15 cellular contexts compared by ENCODE assay signal in genomic region chr2:199261936-199262335, GRCh38.
DNase-seq lines count a peak whose midpoint lies in the region; ATAC-seq, FAIRE-seq and TF ChIP-seq lines count a peak whose summit lies in the region.
"Had no signal": no experiment of that assay in that cellular context is flagged by ENCODE, and none has a peak within 500 bp of the region (broad histone marks: within the 10 kb centered on the region; RNA-seq: fewer than 3 reads in every experiment).

No MANE protein-coding gene starts in this region.

- no peak for TF ChIP-seq POLR2A in H1 (IDR thresholded peaks at IDR 0.05; ENCODE audit: control extremely low read depth in 1 of 2, low read depth in 2 of 2, low read length in 2 of 2)

- H3K23me2 ChIP-seq in H1 (ENCODE audit: low read depth, low read length): no peaks in the 10 kb centered on the region

- no peak overlapping the region for H2BK15ac ChIP-seq in H1 (ENCODE audit: low read length)

- ATAC-seq in GM21619 (IDR thresholded peaks at IDR 0.05; ENCODE audit: unreplicated experiment): no peak
- ATAC-seq: CD8-positive, alpha-beta T cell; GM12878 had no signal

- CTCF ChIA-PET in H1 (lab: Charles Lee; ENCODE audit: partially characterized antibody): interaction anchor here (0.8 to 1.0 kb wide), 2 partner anchors 10 to 39 kb away, joined by 3 to 4 read pairs; no protein-coding TSS in a partner anchor

- TF ChIP-seq CTCF in H1 (IDR thresholded peaks at IDR 0.05; ENCODE audit: control extremely low read depth in 1 of 3, insufficient read depth in 1 of 3, low read depth in 1 of 3, low read length in 3 of 3): no peak
- no peak for TF ChIP-seq CTCF in smooth muscle cell (IDR thresholded peaks at IDR 0.05; ENCODE audit: borderline replicate concordance, insufficient read depth, poor library complexity, severe bottlenecking)
- TF ChIP-seq CTCF in brain microvascular endothelial cell (IDR thresholded peaks at IDR 0.05; ENCODE audit: low read depth, low read length, missing control alignments): no peak

- TF ChIP-seq RAD21 in H1 (IDR thresholded peaks at IDR 0.05 in 1 of 2, conservative IDR thresholded peaks at IDR 0.05 in 1 of 2; ENCODE audit: low read depth in 2 of 2, low read length in 2 of 2): no peak

- no peak overlapping the region for H3K14ac ChIP-seq in H1 (ENCODE audit: insufficient read length)

- H4K5ac ChIP-seq in H1 (ENCODE audit: insufficient read length, low read depth, low read length): no peak overlapping the region

- H3K4me2 ChIP-seq in H1 (ENCODE audit: insufficient read depth in 1 of 2, low read depth in 2 of 2, low read length in 2 of 2): no peak overlapping the region
- no peak overlapping the region for H3K4me2 ChIP-seq in smooth muscle cell

- POLR2A ChIA-PET in H1 (lab: Charles Lee; ENCODE audit: partially characterized antibody): no interaction called here

- no peak overlapping the region for H2BK20ac ChIP-seq in H1 (ENCODE audit: low read length)

- no peak overlapping the region for H3K4ac ChIP-seq in H1 (replicated peaks; ENCODE audit: insufficient read length, low read depth, low read length)

- H2AFZ ChIP-seq in H1 (ENCODE audit: low read length) (no peak overlapping the region), smooth muscle cell (ENCODE audit: low read depth) (no peak overlapping the region)

- H2BK12ac ChIP-seq in H1 (ENCODE audit: low read depth, low read length): no peak overlapping the region

- H3K4me3 ChIP-seq in SJSA1 (no peak overlapping the region), H1 (ENCODE audit: extremely low read depth in 1 of 4, insufficient read depth in 2 of 4, low read depth in 3 of 4, low read length in 4 of 4) (no peak overlapping the region), smooth muscle cell (no peak overlapping the region), brain microvascular endothelial cell (ENCODE audit: low read depth, low read length) (no peak overlapping the region)
- H3K4me3 ChIP-seq: GM12878, HAP-1 had no signal

- H3K9ac ChIP-seq in H1 (replicated peaks in 1 of 4; ENCODE audit: extremely low read depth in 1 of 4, low read depth in 3 of 4, low read length in 3 of 4) (no peak overlapping the region), smooth muscle cell (ENCODE audit: low read depth) (no peak overlapping the region)

- DNase-seq in NCI-H82 (lab: John Stamatoyannopoulos, UW) (peak; percentile 32), NCI-H82 treated with DMSO at 0.1 percent for 48 hours (lab: John Stamatoyannopoulos, UW; ENCODE audit: unreplicated experiment) (no peak), SJSA1 (ENCODE audit: low read depth in 1 of 2, low spot score in 2 of 2) (no peak), H1 (ENCODE audit: low read depth in 1 of 2, low spot score in 2 of 2) (no peak), smooth muscle cell (lab: John Stamatoyannopoulos, UW; ENCODE audit: unreplicated experiment) (no peak), brain microvascular endothelial cell (no peak), MV-4-11 (lab: John Stamatoyannopoulos, UW) (no peak)
- DNase-seq: CD8-positive, alpha-beta T cell; COR-L47; GOT3 had no signal

- H3K27me3 ChIP-seq in SJSA1 (replicated peaks) (no peaks in the 10 kb centered on the region), H1 (replicated peaks in 1 of 4; ENCODE audit: control insufficient read depth in 3 of 4, extremely low read depth in 1 of 4, insufficient read depth in 3 of 4, low read length in 3 of 4) (no peaks in the 10 kb centered on the region), smooth muscle cell (ENCODE audit: low read depth) (no peaks in the 10 kb centered on the region), brain microvascular endothelial cell (replicated peaks) (no peaks in the 10 kb centered on the region)

- no peak overlapping the region for H2AK5ac ChIP-seq in H1 (ENCODE audit: low read depth, low read length)

- peaks cover 7% of the 10 kb centered on the region; the same call in 1 of the 2 replicates for H3K4me1 ChIP-seq in SJSA1 (replicated peaks)
- H3K4me1 ChIP-seq in H1 (replicated peaks in 1 of 4; ENCODE audit: control insufficient read depth in 3 of 4, insufficient read depth in 4 of 4, low read length in 3 of 4): no peaks in the 10 kb centered on the region
- H3K4me1 ChIP-seq in smooth muscle cell (ENCODE audit: low read depth): peaks cover 5% of the 10 kb centered on the region
- H3K4me1 ChIP-seq: HAP-1 had no signal

- in situ Hi-C loops in brain microvascular endothelial cell (cut with HindIII; ENCODE audit: low pct_ligation_motif_present, low sequenced_read_pairs): no loop called here

- H3K27ac ChIP-seq in SJSA1: 0 out of 2 replicates have a peak overlapping the region, but pooled peaks have one; percentile 34
- H3K27ac ChIP-seq in H1 (ENCODE audit: low read depth, low read length): no peak overlapping the region
- no peak overlapping the region for H3K27ac ChIP-seq in smooth muscle cell (ENCODE audit: low read depth)
- H3K27ac ChIP-seq in brain microvascular endothelial cell: no peak overlapping the region
- H3K27ac ChIP-seq: 22Rv1 had no signal

- H4K91ac ChIP-seq in H1 (replicated peaks; ENCODE audit: insufficient read length, low read length): no peak overlapping the region

- H2BK120ac ChIP-seq in H1 (replicated peaks; ENCODE audit: low read depth, low read length): no peak overlapping the region

- no peak overlapping the region for H3K56ac ChIP-seq in H1 (replicated peaks; ENCODE audit: insufficient read length, low read depth, low read length)

- no peak overlapping the region for H2BK5ac ChIP-seq in H1 (ENCODE audit: low read depth, low read length)

- no peaks in the 10 kb centered on the region for H3K79me1 ChIP-seq in H1 (ENCODE audit: low read depth, low read length)

- H3K79me2 ChIP-seq in H1 (ENCODE audit: control insufficient read depth in 1 of 2, insufficient read depth in 2 of 2, low read length in 2 of 2) (no peaks in the 10 kb centered on the region), smooth muscle cell (ENCODE audit: low read depth) (no peaks in the 10 kb centered on the region)

- no peak for TF ChIP-seq EP300 in H1 (IDR thresholded peaks at IDR 0.05; ENCODE audit: borderline replicate concordance in 1 of 2, low read depth in 2 of 2, low read length in 2 of 2)

- no peak for FAIRE-seq in H1 (lab: Jason Lieb, UNC)
- FAIRE-seq: GM12878, GM18507 had no signal

- peaks cover 14% of the 10 kb centered on the region; the same call in 1 of the 2 replicates for H3K9me3 ChIP-seq in SJSA1 (replicated peaks)
- H3K9me3 ChIP-seq in H1 (ENCODE audit: insufficient read depth in 2 of 2, low read depth in 1 of 2, low read length in 1 of 2): peaks cover 0 to 3% of the 10 kb centered on the region in 2 experiments; a peak in 2 of 4 replicates
- peaks cover 5% of the 10 kb centered on the region for H3K9me3 ChIP-seq in smooth muscle cell (replicated peaks; ENCODE audit: low read depth)
- H3K9me3 ChIP-seq: HAP-1 had no signal

- no peak overlapping the region for H4K8ac ChIP-seq in H1 (ENCODE audit: extremely low read depth, insufficient read depth, low read length)

- H3K23ac ChIP-seq in H1 (ENCODE audit: insufficient read length): no peak overlapping the region

- H3F3A ChIP-seq in smooth muscle cell (ENCODE audit: low read depth): no peaks in the 10 kb centered on the region

- H4K20me1 ChIP-seq in H1 (replicated peaks in 1 of 2; ENCODE audit: control insufficient read depth in 1 of 2, insufficient read depth in 2 of 2, low read length in 2 of 2): no peaks in the 10 kb centered on the region
- no peaks in the 10 kb centered on the region for H4K20me1 ChIP-seq in smooth muscle cell (ENCODE audit: low read depth)

- H3K36me3 ChIP-seq in SJSA1 (no peaks in the 10 kb centered on the region), H1 (ENCODE audit: control insufficient read depth in 2 of 4, insufficient read depth in 4 of 4, low read length in 3 of 4) (no peaks in the 10 kb centered on the region), smooth muscle cell (ENCODE audit: low read depth) (no peaks in the 10 kb centered on the region), brain microvascular endothelial cell (replicated peaks) (no peaks in the 10 kb centered on the region)
- H3K36me3 ChIP-seq: HAP-1 had no signal

- no peak overlapping the region for H3K18ac ChIP-seq in H1 (ENCODE audit: extremely low read depth, low read length)

TF ChIP-seq in H1, 55 proteins besides CTCF, POLR2A, EP300 and RAD21:
- TF ChIP-seq EZH2 (IDR thresholded peaks at IDR 0.05; ENCODE audit: low read depth, low read length, severe bottlenecking) (no peak), KDM4A (IDR thresholded peaks at IDR 0.05; ENCODE audit: low read depth, low read length, severe bottlenecking) (no peak), SUZ12 (IDR thresholded peaks at IDR 0.05; ENCODE audit: low read length) (no peak), RXRA (IDR thresholded peaks at IDR 0.05; ENCODE audit: insufficient read depth, low read depth, low read length) (0 out of 2 replicates have a peak, but pooled peaks have one; percentile 49), JUND (IDR thresholded peaks at IDR 0.05; ENCODE audit: low read length) (no peak)
TF ChIP-seq in H1: peak in this region for 1.
